In the genomic region with DNA sequence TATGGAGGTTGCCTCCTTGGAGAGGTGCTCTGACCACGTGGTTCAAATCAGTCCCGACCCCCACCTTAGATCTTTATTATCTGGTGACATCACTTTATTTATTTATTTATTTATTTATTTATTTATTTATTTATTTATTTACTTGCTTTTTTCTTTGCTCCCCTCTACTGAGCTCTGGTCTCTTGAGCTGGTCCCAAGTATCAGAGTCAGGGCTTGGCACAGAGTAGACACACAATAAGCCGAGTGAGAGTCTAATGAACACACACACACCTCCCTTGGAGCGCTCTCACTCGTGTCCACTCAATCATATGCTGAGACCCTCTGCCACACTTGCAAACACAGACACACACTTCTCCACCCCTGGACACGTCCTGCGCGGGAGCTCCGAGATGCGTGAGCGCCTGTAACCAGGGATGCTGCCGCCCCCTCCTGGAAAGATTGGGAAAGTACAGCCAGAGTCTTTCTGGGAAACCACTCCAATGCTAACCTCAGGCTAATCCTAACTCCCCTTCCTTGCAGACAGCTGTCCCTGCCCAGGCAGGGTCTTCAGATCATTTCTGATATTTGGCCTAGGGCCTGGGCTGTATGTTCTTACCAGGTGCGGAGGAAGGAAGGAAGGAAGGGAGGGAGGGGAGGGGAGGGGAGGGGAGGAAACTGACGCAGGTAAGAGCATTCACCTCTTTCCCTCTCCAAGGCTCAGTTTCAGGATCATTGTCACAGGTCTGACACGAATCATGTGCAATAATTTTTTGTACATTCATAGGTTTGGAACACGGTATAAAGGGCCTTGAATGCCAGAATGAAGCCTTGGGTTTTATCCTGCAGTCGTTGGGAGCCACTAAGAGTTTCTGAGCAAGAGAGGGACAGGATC, we compare ENCODE assay signal across 8 cellular contexts.
DNase-seq lines count a peak whose midpoint lies in the region; ATAC-seq and TF ChIP-seq lines count a peak whose summit lies in the region.

No MANE protein-coding gene starts in this region.

- H3K27ac Mint-ChIP-seq in CD8-positive, alpha-beta memory T cell, result peak overlapping the region in 1 of 8 donors; percentile 48
- H3K27ac Mint-ChIP-seq in activated T-cell treated with anti-CD3 and anti-CD28 coated beads, Interleukin-2, amount 50 U/mL, for 24 hours, result no peak overlapping the region
- H3K27ac Mint-ChIP-seq in nephron progenitor cell, result no peak overlapping the region

- POLR2A ChIA-PET in CD8-positive, alpha-beta memory T cell (lab: Charles Lee), result no interaction called here
- POLR2A ChIA-PET in OCI-LY7 (lab: Charles Lee), result no interaction called here

- H3K4me2 ChIP-seq in OCI-LY7 (ENCODE audit: low read length), result no peak overlapping the region

- CTCF ChIA-PET in CD8-positive, alpha-beta memory T cell (lab: Charles Lee), result interaction anchor here (0.5 to 4.5 kb wide), 21 partner anchors 9 to 408 kb away, joined by 3 to 54 read pairs (median 5); partner anchors contain the start of gene STK35
- CTCF ChIA-PET in OCI-LY7 (lab: Charles Lee; ENCODE audit: unreplicated experiment), result interaction anchor here (1.3 kb wide), 1 partner anchor 48 kb away, joined by 6 read pairs; no protein-coding TSS in a partner anchor

- H3K9me3 ChIP-seq in CD8-positive, alpha-beta memory T cell (ENCODE audit: low read length), result no peaks in the 10 kb centered on the region
- H3K9me3 ChIP-seq in OCI-LY7 (ENCODE audit: low read length), result no peaks in the 10 kb centered on the region

- no peak overlapping the region for H3K27ac ChIP-seq in CD8-positive, alpha-beta memory T cell (ENCODE audit: low read depth, low read length)
- H3K27ac ChIP-seq in OCI-LY7 (ENCODE audit: low read depth, low read length, poor library complexity, severe bottlenecking), result no peak overlapping the region

- H3K27me3 Mint-ChIP-seq in CD8-positive, alpha-beta memory T cell, result peaks cover 5 to 7% of the 10 kb centered on the region in 2 donors
- H3K27me3 Mint-ChIP-seq in activated T-cell treated with anti-CD3 and anti-CD28 coated beads, Interleukin-2, amount 50 U/mL, for 24 hours, result peaks cover 21% of the 10 kb centered on the region
- peaks cover 43% of the 10 kb centered on the region for H3K27me3 Mint-ChIP-seq in nephron progenitor cell (ENCODE audit: low read depth, poor library complexity)

- intact Hi-C loops in OCI-LY7 (cut with micrococcal nuclease; ENCODE audit: unreplicated experiment), result loop anchor here (1.0 to 5.0 kb wide), 5 partner anchors 70 to 408 kb away; partner anchors contain the start of gene STK35

- H3K79me2 ChIP-seq in OCI-LY7 (ENCODE audit: insufficient read depth, low read depth, low read length), result no peaks in the 10 kb centered on the region

- no peak overlapping the region for H3K4me3 Mint-ChIP-seq in CD8-positive, alpha-beta memory T cell
- no peak overlapping the region for H3K4me3 Mint-ChIP-seq in activated T-cell treated with anti-CD3 and anti-CD28 coated beads, Interleukin-2, amount 50 U/mL, for 24 hours
- H3K4me3 Mint-ChIP-seq in nephron progenitor cell, result peak overlapping the region; percentile 53

- no peak overlapping the region for H2AFZ ChIP-seq in OCI-LY7 (ENCODE audit: low read length)

- H3K4me1 ChIP-seq in CD8-positive, alpha-beta memory T cell (ENCODE audit: insufficient read depth, low read length), result no peaks in the 10 kb centered on the region
- H3K4me1 ChIP-seq in OCI-LY7 (ENCODE audit: insufficient read depth, low read length, poor library complexity, severe bottlenecking), result no peaks in the 10 kb centered on the region

- no TSS peak for BruUV-seq in OCI-LY7 (replicated peaks; lab: Mats Ljungman, UMichigan)

- H3K36me3 ChIP-seq in CD8-positive, alpha-beta memory T cell (ENCODE audit: insufficient read depth, low read length), result no peaks in the 10 kb centered on the region
- no peaks in the 10 kb centered on the region for H3K36me3 ChIP-seq in OCI-LY7 (ENCODE audit: insufficient read depth, low read length)

- no peaks in the 10 kb centered on the region for H3K27me3 ChIP-seq in CD8-positive, alpha-beta memory T cell (ENCODE audit: insufficient read depth, low read length, poor library complexity, severe bottlenecking)

- peaks cover 3 to 4% (median 3%) of the 10 kb centered on the region in 3 donors for H3K4me1 Mint-ChIP-seq in CD8-positive, alpha-beta memory T cell
- H3K4me1 Mint-ChIP-seq in activated T-cell treated with anti-CD3 and anti-CD28 coated beads, Interleukin-2, amount 50 U/mL, for 24 hours (ENCODE audit: low read depth), result peaks cover 3% of the 10 kb centered on the region
- peaks cover 3% of the 10 kb centered on the region for H3K4me1 Mint-ChIP-seq in nephron progenitor cell

- TF ChIP-seq CTCF in OCI-LY7 (conservative IDR thresholded peaks at IDR 0.05; ENCODE audit: low read length) (peak; percentile 88), nephron progenitor cell (IDR thresholded peaks at IDR 0.05) (peak; percentile 80)

- no peaks in the 10 kb centered on the region for H3K9me2 ChIP-seq in OCI-LY7 (ENCODE audit: insufficient read depth, low read length)

- no peaks in the 10 kb centered on the region for H3K9me3 Mint-ChIP-seq in CD8-positive, alpha-beta memory T cell
- no peaks in the 10 kb centered on the region for H3K9me3 Mint-ChIP-seq in activated T-cell treated with anti-CD3 and anti-CD28 coated beads, Interleukin-2, amount 50 U/mL, for 24 hours
- no peaks in the 10 kb centered on the region for H3K9me3 Mint-ChIP-seq in nephron progenitor cell

- no peak for ATAC-seq in GM18873 (IDR thresholded peaks at IDR 0.05; ENCODE audit: low FRiP score, unreplicated experiment)

- no peaks in the 10 kb centered on the region for H3K36me3 Mint-ChIP-seq in CD8-positive, alpha-beta memory T cell
- H3K36me3 Mint-ChIP-seq in activated T-cell treated with anti-CD3 and anti-CD28 coated beads, Interleukin-2, amount 50 U/mL, for 24 hours (ENCODE audit: low read depth), result no peaks in the 10 kb centered on the region
- no peaks in the 10 kb centered on the region for H3K36me3 Mint-ChIP-seq in nephron progenitor cell (ENCODE audit: low read depth)

- no peak overlapping the region for H3K4me3 ChIP-seq in CD8-positive, alpha-beta memory T cell (ENCODE audit: low read length)
- no peak overlapping the region for H3K4me3 ChIP-seq in OCI-LY7 (ENCODE audit: low read depth, low read length, poor library complexity, severe bottlenecking)

- H4K20me1 ChIP-seq in OCI-LY7 (ENCODE audit: insufficient read depth, low read length), result no peaks in the 10 kb centered on the region

- DNase-seq in CD8-positive, alpha-beta memory T cell, result peak; percentile 37 to 70 (median 47)
- DNase-seq in HPDE6-E6E7 (ENCODE audit: extremely low spot score), result peak; percentile 77
- peak; percentile 63 for DNase-seq in OCI-LY7 (ENCODE audit: low spot score)
- peak; percentile 81 for DNase-seq in activated T-cell treated with anti-CD3 and anti-CD28 coated beads, Interleukin-2, amount 50 U/mL, for 24 hours
- peak; percentile 44 for DNase-seq in fibroblast of gingiva (ENCODE audit: low read depth)
- peak; percentile 81 for DNase-seq in nephron progenitor cell
- DNase-seq in stimulated activated naive CD4-positive, alpha-beta T cell treated with Interleukin-2 at 50 U/mL for 16 hours (lab: John Stamatoyannopoulos, UW), result peak; percentile 49
